Comparison of ENCODE assay signal across 22 cellular contexts in the genomic region with DNA sequence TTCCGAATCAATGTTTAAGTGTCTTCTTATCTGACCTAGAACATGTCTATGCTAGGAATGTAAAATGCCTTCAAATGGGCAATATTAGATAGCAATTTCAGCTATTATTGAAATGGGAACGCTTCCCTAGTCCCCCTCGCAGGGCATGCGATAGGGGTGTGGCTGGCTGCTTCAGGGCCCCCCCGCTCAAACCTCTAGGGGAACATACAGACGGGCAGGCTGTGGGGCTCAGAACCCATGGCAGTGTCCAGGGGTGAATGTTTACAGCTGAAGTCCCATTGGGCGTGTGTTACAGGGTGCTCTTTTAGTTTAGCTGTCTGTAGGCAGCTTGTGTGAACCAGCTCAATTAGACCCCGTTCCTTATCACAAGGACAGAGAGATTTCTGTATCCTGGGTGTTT.
DNase-seq lines count a peak whose midpoint lies in the region; ATAC-seq and TF ChIP-seq lines count a peak whose summit lies in the region.
"Had no signal": no experiment of that assay in that cellular context is flagged by ENCODE, and none has a peak within 500 bp of the region (broad histone marks: within the 10 kb centered on the region; RNA-seq: fewer than 3 reads in every experiment).

No MANE protein-coding gene starts in this region.

- H3K27ac ChIP-seq in SK-N-SH (ENCODE audit: low read depth in 2 of 2, low read length in 1 of 2) (no peak overlapping the region), OCI-LY3 (ENCODE audit: low read length) (no peak overlapping the region)
- H3K27ac ChIP-seq: ascending aorta, C4-2B, parathyroid adenoma, skin epidermis, suprapubic skin, upper lobe of right lung had no signal

- H3K9me2 ChIP-seq in SK-N-SH = no peaks in the 10 kb centered on the region

- no peak overlapping the region for H3K9ac ChIP-seq in SK-N-SH
- H3K9ac ChIP-seq in OCI-LY3 (ENCODE audit: low read length) = no peak overlapping the region
- H3K9ac ChIP-seq: parathyroid adenoma had no signal

- H3K79me2 ChIP-seq in SK-N-SH (ENCODE audit: insufficient read depth) (no peaks in the 10 kb centered on the region), OCI-LY3 (ENCODE audit: low read length) (no peaks in the 10 kb centered on the region)
- H3K79me2 ChIP-seq: parathyroid adenoma had no signal

- H3K4me3 ChIP-seq in SK-N-SH (ENCODE audit: low read depth in 2 of 2, low read length in 1 of 2) (no peak overlapping the region; a peak in 1 of 4 replicates), OCI-LY3 (ENCODE audit: low read length) (no peak overlapping the region)
- H3K4me3 ChIP-seq: ascending aorta, skin epidermis, suprapubic skin, upper lobe of right lung had no signal

- POLR2A ChIA-PET in SK-N-SH (lab: Yijun Ruan, JAX) = no interaction called here

- H2AFZ ChIP-seq in SK-N-SH (ENCODE audit: low read depth) (no peak overlapping the region), OCI-LY3 (ENCODE audit: low read depth, low read length) (peak overlapping the region; percentile 23; the same call in 1 of the 2 replicates)
- H2AFZ ChIP-seq: parathyroid adenoma had no signal

- CTCF ChIA-PET in SK-N-SH (lab: Yijun Ruan, JAX) = interaction anchor here (0.7 to 1.9 kb wide), 12 partner anchors 9 to 1459 kb away, joined by 3 to 37 read pairs (median 4); no protein-coding TSS in a partner anchor

- no peak for TF ChIP-seq EP300 in SK-N-SH (IDR thresholded peaks at IDR 0.05; ENCODE audit: borderline replicate concordance in 1 of 2, low read depth in 1 of 2, low read length in 1 of 2)

- H3K36me3 ChIP-seq in SK-N-SH (replicated peaks in 1 of 2; ENCODE audit: control insufficient read depth in 1 of 2, insufficient read depth in 2 of 2, low read length in 1 of 2) = no peaks in the 10 kb centered on the region
- no peaks in the 10 kb centered on the region for H3K36me3 ChIP-seq in OCI-LY3 (replicated peaks; ENCODE audit: low read depth, low read length)
- H3K36me3 ChIP-seq: ascending aorta, suprapubic skin, upper lobe of right lung had no signal

- H3K4me1 ChIP-seq in SK-N-SH (ENCODE audit: control insufficient read depth in 1 of 2, insufficient read depth in 2 of 2, low read depth in 1 of 2, low read length in 1 of 2) (no peaks in the 10 kb centered on the region), OCI-LY3 (ENCODE audit: low read length) (0 out of 2 replicates have a peak, but pooled peaks cover 3% of the 10 kb centered on the region)
- H3K4me1 ChIP-seq: ascending aorta, parathyroid adenoma, suprapubic skin, upper lobe of right lung had no signal

- DNase-seq in SK-N-SH = no peak
- DNase-seq in Kasumi-1 (lab: John Stamatoyannopoulos, UW) = no peak
- DNase-seq in SHP77 (lab: John Stamatoyannopoulos, UW) = no peak
- no peak for DNase-seq in COLO668 (lab: John Stamatoyannopoulos, UW; ENCODE audit: unreplicated experiment)
- DNase-seq: 8988T; activated CD4-positive, CD25-positive, alpha-beta regulatory T cell; activated CD8-positive, alpha-beta memory T cell treated with anti-CD3 and anti-CD28 coated beads, Interleukin-2, amount 10 ng/mL, durations not matched to agents 7 days and 5 days; activated T-cell treated with anti-CD3 and anti-CD28 coated beads, Interleukin-2, amount 50 U/mL, for 4 hours; GDM1; left ventricle myocardium superior; retina; upper lobe of right lung had no signal

- H3K4me2 ChIP-seq in SK-N-SH (no peak overlapping the region), OCI-LY3 (ENCODE audit: low read length) (0 out of 2 replicates have a peak overlapping the region, but pooled peaks have one; percentile 6)

- no peak for TF ChIP-seq RAD21 in SK-N-SH (IDR thresholded peaks at IDR 0.05; ENCODE audit: low read length)

- ATAC-seq in SK-N-SH treated with all-trans-retinoic acid at 6 μM for 48 hours = peak; percentile 40
- peak; percentile 2 for ATAC-seq in HG02938 (IDR thresholded peaks at IDR 0.05; ENCODE audit: unreplicated experiment)
- ATAC-seq in HG03442 (IDR thresholded peaks at IDR 0.05; ENCODE audit: unreplicated experiment) = no peak
- ATAC-seq: HCT116 had no signal

- H3K27me3 ChIP-seq in SK-N-SH (ENCODE audit: insufficient read depth) (0 out of 2 replicates have a peak, but pooled peaks cover 7% of the 10 kb centered on the region), OCI-LY3 (ENCODE audit: low read depth, low read length) (no peaks in the 10 kb centered on the region)
- H3K27me3 ChIP-seq: ascending aorta had no signal

- H3F3A ChIP-seq in SK-N-SH (replicated peaks; ENCODE audit: insufficient read depth) = peaks cover 1% of the 10 kb centered on the region

- no peaks in the 10 kb centered on the region for H4K20me1 ChIP-seq in SK-N-SH (ENCODE audit: insufficient read depth)
- no peaks in the 10 kb centered on the region for H4K20me1 ChIP-seq in OCI-LY3 (ENCODE audit: insufficient read depth, low read length)

- 69% methylated on average over 8 of the region's 8 CpGs for WGBS in SK-N-SH (ENCODE audit: low lambda C conversion rate)

- TF ChIP-seq CTCF in SK-N-SH (IDR thresholded peaks at IDR 0.05) (no peak), OCI-LY3 (IDR thresholded peaks at IDR 0.05; ENCODE audit: low read depth, low read length) (no peak)

- no peaks in the 10 kb centered on the region; the same call in 1 of the 2 replicates for H3K9me3 ChIP-seq in SK-N-SH
- no peaks in the 10 kb centered on the region for H3K9me3 ChIP-seq in OCI-LY3 (ENCODE audit: insufficient read depth, low read length)
- H3K9me3 ChIP-seq: ascending aorta, suprapubic skin, upper lobe of right lung had no signal

TF ChIP-seq in SK-N-SH treated with all-trans-retinoic acid at 6 μM for 48 hours, 23 proteins besides CTCF, POLR2A, EP300 and RAD21 (continues in another document):
- TF ChIP-seq ZFP3 (CRISPR knock-in tag; IDR thresholded peaks at IDR 0.05) (no peak), CREB5 (CRISPR knock-in tag; IDR thresholded peaks at IDR 0.05; ENCODE audit: low read depth) (no peak), TOX (CRISPR knock-in tag; IDR thresholded peaks at IDR 0.05; ENCODE audit: borderline replicate concordance) (no peak), PPARA (CRISPR knock-in tag; IDR thresholded peaks at IDR 0.05; ENCODE audit: borderline replicate concordance) (no peak), GLIS3 (CRISPR knock-in tag; IDR thresholded peaks at IDR 0.05) (no peak), ESRRG (CRISPR knock-in tag; IDR thresholded peaks at IDR 0.05) (no peak), TCF4 (CRISPR knock-in tag; IDR thresholded peaks at IDR 0.05; ENCODE audit: borderline replicate concordance) (no peak)

TF ChIP-seq in SK-N-SH, 30 proteins besides CTCF, POLR2A, EP300 and RAD21:
- no peak for TF ChIP-seq TAF1 (IDR thresholded peaks at IDR 0.05; ENCODE audit: borderline replicate concordance, low read depth, low read length)
